In genomic region chr1:24070821-24071393, GRCh38 we compare ENCODE assay signal across 9 cellular contexts. TPM values are rescaled to one million over a fixed set of nuclear protein-coding genes. Genes with fewer than 3 reads are reported as not detected.
DNase-seq lines count a peak whose midpoint lies in the region; ATAC-seq and TF ChIP-seq lines count a peak whose summit lies in the region.
"Had no signal": no experiment of that assay in that cellular context is flagged by ENCODE, and none has a peak within 500 bp of the region (broad histone marks: within the 10 kb centered on the region; RNA-seq: fewer than 3 reads in every experiment).

No MANE protein-coding gene starts in this region.

- H3K4me1 ChIP-seq in adrenal gland (replicated peaks in 1 of 2) (no peaks in the 10 kb centered on the region), right cardiac atrium (ENCODE audit: control insufficient read depth, insufficient read depth, low read length) (no peaks in the 10 kb centered on the region)

- no peak for TF ChIP-seq POLR2A in adrenal gland (IDR thresholded peaks at IDR 0.05)

- H3K9me3 Mint-ChIP-seq in T-cell: no peaks in the 10 kb centered on the region

- H3K36me3 ChIP-seq in adrenal gland (replicated peaks in 1 of 2): no peaks in the 10 kb centered on the region

- H3K4me3 Mint-ChIP-seq in T-cell: no peak overlapping the region

- no peak overlapping the region for H3K27ac Mint-ChIP-seq in T-cell

- POLR2A ChIA-PET in T-cell (lab: Charles Lee): interaction anchor here in 1 of 2 donors (0.6 kb wide), 1 partner anchor 10 kb away, joined by 3 read pairs; no protein-coding TSS in a partner anchor

- peak; percentile 83 to 87 (median 85) for ATAC-seq in T-cell (replicated peaks in 1 of 4)
- peak; percentile 79 to 89 for ATAC-seq in right cardiac atrium
- no peak for ATAC-seq in GM18502 (IDR thresholded peaks at IDR 0.05; ENCODE audit: poor library complexity, unreplicated experiment)
- ATAC-seq in HG03280 (IDR thresholded peaks at IDR 0.05; ENCODE audit: unreplicated experiment): no peak

- H3K9me3 ChIP-seq in adrenal gland (replicated peaks in 1 of 3): no peaks in the 10 kb centered on the region
- no peaks in the 10 kb centered on the region for H3K9me3 ChIP-seq in right cardiac atrium (ENCODE audit: control insufficient read depth, low read length)

- no peaks in the 10 kb centered on the region for H3K36me3 Mint-ChIP-seq in T-cell

- no peak overlapping the region for H3K27ac ChIP-seq in adrenal gland
- no peak overlapping the region for H3K27ac ChIP-seq in right cardiac atrium (ENCODE audit: low read length)
- H3K27ac ChIP-seq: skin epidermis had no signal

- H3K4me3 ChIP-seq in adrenal gland (no peak overlapping the region), right cardiac atrium (ENCODE audit: low read length) (no peak overlapping the region), retinal pigment epithelial cell (ENCODE audit: low read length) (no peak overlapping the region)
- H3K4me3 ChIP-seq: skin epidermis had no signal

- H3K27me3 ChIP-seq in adrenal gland: no peaks in the 10 kb centered on the region
- no peaks in the 10 kb centered on the region for H3K27me3 ChIP-seq in right cardiac atrium (ENCODE audit: control insufficient read depth, insufficient read depth)

- peaks cover 0 to 4% (median 2%) of the 10 kb centered on the region in 3 donors for H3K4me1 Mint-ChIP-seq in T-cell

- intact Hi-C loops in adrenal gland (cut with DNase I): loop anchor here in 1 of 2 donors (5.0 to 10.0 kb wide), 2 partner anchors 216 to 314 kb away; no protein-coding TSS in a partner anchor
- intact Hi-C loops in right cardiac atrium (cut with DNase I): loop anchor here (5.0 kb wide), 2 partner anchors 36 to 41 kb away; partner anchors contain the start of gene MYOM3 (in 3 of the 4)

- H3K27me3 Mint-ChIP-seq in T-cell: peaks cover 6 to 15% of the 10 kb centered on the region in 2 donors

- TF ChIP-seq CTCF in GM12874 (IDR thresholded peaks at IDR 0.05; ENCODE audit: insufficient read depth, low read depth, low read length) (peak; percentile 85), adrenal gland (IDR thresholded peaks at IDR 0.05) (peak; percentile 80 to 93 (median 86)), retinal pigment epithelial cell (conservative IDR thresholded peaks at IDR 0.05; ENCODE audit: low read depth, low read length) (peak; percentile 96)

- WGBS in adrenal gland, 4 donors: 6 to 49% (median 25%) methylated on average over 9 to 15 of the region's 15 CpGs
- 13% methylated on average over 15 of the region's 15 CpGs for WGBS in right cardiac atrium

- CTCF ChIA-PET in T-cell (lab: Charles Lee): interaction anchor here (0.6 to 0.9 kb wide), 3 partner anchors 58 to 204 kb away, joined by 3 read pairs; no protein-coding TSS in a partner anchor

- peak; percentile 73 for DNase-seq in NCI-H1436 (lab: John Stamatoyannopoulos, UW)
- DNase-seq in T-cell: peak; percentile 29 to 71 (median 59)
- DNase-seq in adrenal gland: peak; percentile 69 to 87 (median 82)
- DNase-seq in right cardiac atrium: peak; percentile 75 to 87 (median 80)
- peak; percentile 34 for DNase-seq in retinal pigment epithelial cell (ENCODE audit: low read depth)

RNA-seq across cellular contexts. Expression of gene MYOM3, which starts 41.0 kb away (rescaled TPM):
- total RNA-seq in T-cell: not detected
- total RNA-seq in adrenal gland: under 1 TPM; 0.11 to 0.51 (median 0.17) TPM
- polyA plus RNA-seq in adrenal gland: under 1 TPM; 0.09 to 0.40 (median 0.30) TPM
- 100 to 1,000 TPM; 202 to 292 (median 241) TPM for total RNA-seq in right cardiac atrium
- 258 TPM for polyA plus RNA-seq in right cardiac atrium

Comparison
In these comparisons a context has a peak if more than half of its experiments do, and no peak if none do; other contexts are left out.
1. ATAC-seq: peak in T-cell (4 of 4) and right cardiac atrium (2 of 2); none in GM18502 (single experiment) and HG03280 (single experiment).
2. RNA of gene MYOM3, which starts 41.0 kb away (total RNA-seq): 202 to 292 TPM in right cardiac atrium; 0.11 to 0.51 TPM in adrenal gland and not detected in T-cell; every median in the first group is over 100 times any median in the second.
3. Peak in every context shown above with its lines, with median percentiles within 50 percentile points of each other: CTCF ChIP-seq and DNase-seq.